In the genomic region with DNA sequence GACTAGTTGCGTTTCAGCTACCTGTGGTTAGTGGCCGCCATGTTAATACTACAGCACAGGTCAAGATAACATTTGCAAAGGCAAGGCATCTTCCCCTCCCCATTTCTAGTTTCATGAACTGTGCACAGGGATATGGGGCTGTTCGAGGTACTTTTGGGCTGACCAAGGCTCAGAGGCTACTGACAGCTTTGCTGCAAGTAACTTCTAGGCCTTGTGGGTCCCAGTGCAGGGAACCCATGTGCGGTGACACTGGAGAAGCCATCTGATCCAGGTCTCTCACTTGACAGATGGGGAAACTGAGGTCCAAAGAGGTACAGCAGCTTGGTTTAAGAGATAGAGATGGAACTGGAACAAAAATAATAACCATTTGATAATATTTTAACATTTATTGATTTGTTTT, we compare ENCODE assay signal across 23 cellular contexts. TPM values are rescaled to one million over a fixed set of nuclear protein-coding genes. Genes with fewer than 3 reads are reported as not detected.
DNase-seq lines count a peak whose midpoint lies in the region; ATAC-seq and TF ChIP-seq lines count a peak whose summit lies in the region.
"Had no signal": no experiment of that assay in that cellular context is flagged by ENCODE, and none has a peak within 500 bp of the region (broad histone marks: within the 10 kb centered on the region; RNA-seq: fewer than 3 reads in every experiment).

No MANE protein-coding gene starts in this region.

- 88 to 92% methylated on average over 4 of the region's 4 CpGs for WGBS in heart right ventricle, 2 donors
- WGBS in right cardiac atrium, result 83% methylated on average over 4 of the region's 4 CpGs
- 84% methylated on average over 4 of the region's 4 CpGs for WGBS in smooth muscle cell (ENCODE audit: low lambda C conversion rate)

- H3K36me3 ChIP-seq in heart right ventricle, result peaks cover 0 to 28% (median 0%) of the 10 kb centered on the region in 9 donors
- H3K36me3 ChIP-seq in smooth muscle cell (ENCODE audit: low read depth), result peaks cover 7% of the 10 kb centered on the region
- H3K36me3 ChIP-seq: BE2C; BLaER1 treated with 17β-estradiol and CSF1 and Interleukin-3, amounts not matched to agents 10 nM and 100 nM; HAP-1 had no signal

- H3K27ac ChIP-seq in heart right ventricle (peak overlapping the region in 6 of 10 donors; percentile 35 to 89 (median 72)), right cardiac atrium (ENCODE audit: low read length) (peak overlapping the region; percentile 86), smooth muscle cell (ENCODE audit: low read depth) (peak overlapping the region; percentile 76)
- H3K27ac ChIP-seq: A549; BLaER1 treated with 17β-estradiol and CSF1 and Interleukin-3, amounts not matched to agents 10 nM and 100 nM had no signal

- H3K9me3 Mint-ChIP-seq in mesothelial cell of epicardium, result no peaks in the 10 kb centered on the region
- H3K9me3 Mint-ChIP-seq: CD14-positive monocyte; CD4-positive, alpha-beta T cell; CD8-positive, alpha-beta memory T cell; HFFc6 had no signal

- no peaks in the 10 kb centered on the region for H3K36me3 Mint-ChIP-seq in mesothelial cell of epicardium
- H3K36me3 Mint-ChIP-seq: CD14-positive monocyte; CD8-positive, alpha-beta memory T cell had no signal

- H3K4me3 ChIP-seq in heart right ventricle (no peak overlapping the region), right cardiac atrium (ENCODE audit: low read length) (no peak overlapping the region), smooth muscle cell (no peak overlapping the region)
- H3K4me3 ChIP-seq: A549; BLaER1 treated with 17β-estradiol and CSF1 and Interleukin-3, amounts not matched to agents 10 nM and 100 nM; HAP-1 had no signal

- H3K9ac ChIP-seq in smooth muscle cell (ENCODE audit: low read depth), result no peak overlapping the region
- H3K9ac ChIP-seq: BLaER1 treated with 17β-estradiol and CSF1 and Interleukin-3, amounts not matched to agents 10 nM and 100 nM had no signal

- TF ChIP-seq CTCF in heart right ventricle (IDR thresholded peaks at IDR 0.05) (no peak), mesothelial cell of epicardium (IDR thresholded peaks at IDR 0.05; ENCODE audit: unreplicated experiment) (no peak), smooth muscle cell (IDR thresholded peaks at IDR 0.05; ENCODE audit: borderline replicate concordance, insufficient read depth, poor library complexity, severe bottlenecking) (no peak)

- no peaks in the 10 kb centered on the region for H3K27me3 ChIP-seq in heart right ventricle
- H3K27me3 ChIP-seq in right cardiac atrium (ENCODE audit: control insufficient read depth, insufficient read depth), result no peaks in the 10 kb centered on the region
- no peaks in the 10 kb centered on the region for H3K27me3 ChIP-seq in smooth muscle cell (ENCODE audit: low read depth)
- H3K27me3 ChIP-seq: BE2C; BLaER1 treated with 17β-estradiol and CSF1 and Interleukin-3, amounts not matched to agents 10 nM and 100 nM had no signal

- peaks cover 90% of the 10 kb centered on the region for H3F3A ChIP-seq in smooth muscle cell (ENCODE audit: low read depth)

- peaks cover 99% of the 10 kb centered on the region for H3K79me2 ChIP-seq in smooth muscle cell (ENCODE audit: low read depth)

- H3K4me1 Mint-ChIP-seq in mesothelial cell of epicardium, result peaks cover 28% of the 10 kb centered on the region
- H3K4me1 Mint-ChIP-seq: CD8-positive, alpha-beta memory T cell had no signal

- peak overlapping the region; percentile 26 for H3K27ac Mint-ChIP-seq in mesothelial cell of epicardium
- H3K27ac Mint-ChIP-seq: CD14-positive monocyte; CD4-positive, alpha-beta T cell; CD8-positive, alpha-beta memory T cell had no signal

- no peaks in the 10 kb centered on the region for H3K9me3 ChIP-seq in heart right ventricle
- no peaks in the 10 kb centered on the region for H3K9me3 ChIP-seq in right cardiac atrium (ENCODE audit: control insufficient read depth, low read length)
- H3K9me3 ChIP-seq in smooth muscle cell (replicated peaks; ENCODE audit: low read depth), result no peaks in the 10 kb centered on the region
- H3K9me3 ChIP-seq: A549; BE2C; BLaER1 treated with 17β-estradiol and CSF1 and Interleukin-3, amounts not matched to agents 10 nM and 100 nM; HAP-1 had no signal

- DNase-seq in heart right ventricle (no peak), left cardiac atrium (no peak), right cardiac atrium (no peak), Right ventricle myocardium superior (no peak), mesothelial cell of epicardium (ENCODE audit: low spot score in 2 of 2, unreplicated experiment in 2 of 2) (no peak), smooth muscle cell (lab: John Stamatoyannopoulos, UW; ENCODE audit: unreplicated experiment) (no peak)
- DNase-seq: 8988T; ACHN; AML-193; BE2C; CD4-positive, alpha-beta T cell; CD8-positive, alpha-beta memory T cell; DMS53; DMS79 treated with DMSO at 0.1 percent for 48 hours; GF-D8; GOT3; HFFc6 had no signal

- H4K20me1 ChIP-seq in smooth muscle cell (ENCODE audit: low read depth), result peaks cover 100% of the 10 kb centered on the region
- H4K20me1 ChIP-seq: BLaER1 treated with 17β-estradiol and CSF1 and Interleukin-3, amounts not matched to agents 10 nM and 100 nM had no signal

- H2AFZ ChIP-seq in smooth muscle cell (ENCODE audit: low read depth), result no peak overlapping the region

- H3K4me1 ChIP-seq in heart right ventricle (peaks cover 47 to 98% (median 96%) of the 10 kb centered on the region in 9 donors), right cardiac atrium (ENCODE audit: control insufficient read depth, insufficient read depth, low read length) (peaks cover 59% of the 10 kb centered on the region), smooth muscle cell (ENCODE audit: low read depth) (peaks cover 14% of the 10 kb centered on the region)
- H3K4me1 ChIP-seq: A549, BE2C, HAP-1 had no signal

- no peak overlapping the region for H3K4me3 Mint-ChIP-seq in mesothelial cell of epicardium
- H3K4me3 Mint-ChIP-seq: CD14-positive monocyte; CD4-positive, alpha-beta T cell; CD8-positive, alpha-beta memory T cell; HFFc6 had no signal

- intact Hi-C loops in heart right ventricle (cut with DNase I), result loop anchor here in 1 of 10 donors (5.0 kb wide), 1 partner anchor 37 kb away; no protein-coding TSS in a partner anchor
- intact Hi-C loops in left cardiac atrium (cut with DNase I), result no loop called here
- intact Hi-C loops in right cardiac atrium (cut with DNase I), result no loop called here
- intact Hi-C loops in Right ventricle myocardium superior (cut with DNase I), result no loop called here

- H3K4me2 ChIP-seq in smooth muscle cell, result peak overlapping the region; percentile 4
- H3K4me2 ChIP-seq: A549; BLaER1 treated with 17β-estradiol and CSF1 and Interleukin-3, amounts not matched to agents 10 nM and 100 nM had no signal

- H3K27me3 Mint-ChIP-seq in mesothelial cell of epicardium (ENCODE audit: low read depth), result no peaks in the 10 kb centered on the region

- ATAC-seq in heart right ventricle (no peak), left cardiac atrium (no peak), right cardiac atrium (no peak), Right ventricle myocardium superior (ENCODE audit: poor library complexity) (no peak), GM21447 (IDR thresholded peaks at IDR 0.05; ENCODE audit: unreplicated experiment) (no peak)
- ATAC-seq: A549 had no signal

RNA-seq across cellular contexts. Expression of a gene that starts 13.6 kb away (rescaled TPM):
- 100 to 1,000 TPM in 9 of 10 donors, 10 to 100 TPM in 1; 91.9 to 380 (median 166) TPM for total RNA-seq in heart right ventricle
- 100 to 1,000 TPM; 134 to 173 TPM for polyA plus RNA-seq in heart right ventricle
- total RNA-seq in left cardiac atrium, result 100 to 1,000 TPM; 434 to 484 TPM
- total RNA-seq in right cardiac atrium, result 100 to 1,000 TPM; 488 to 893 (median 598) TPM
- polyA plus RNA-seq in right cardiac atrium, result 412 TPM
- total RNA-seq in Right ventricle myocardium superior, result 266 TPM
- 65.9 to 68.2 TPM (median 67.2 TPM) in 3 replicates for total RNA-seq in mesothelial cell of epicardium
- 3,114 and 3,210 TPM in 2 replicates for total RNA-seq in smooth muscle cell
- polyA plus RNA-seq in smooth muscle cell, result 3,050 and 3,942 TPM in 2 replicates
- total RNA-seq: G401 had no signal
- polyA plus RNA-seq: CD14-positive monocyte; CD8-positive, alpha-beta memory T cell had no signal
